Comparison of ENCODE assay signal across 17 cellular contexts in genomic region chr1:39250460-39251240, GRCh38. TPM values are rescaled to one million over a fixed set of nuclear protein-coding genes. Genes with fewer than 3 reads are reported as not detected.
A peak's percentile ranks its signal among the peaks of the same experiment; 100 is the strongest.
DNase-seq lines count a peak whose midpoint lies in the region; ATAC-seq and TF ChIP-seq lines count a peak whose summit lies in the region.
"Had no signal": no experiment of that assay in that cellular context is flagged by ENCODE, and none has a peak within 500 bp of the region (broad histone marks: within the 10 kb centered on the region; RNA-seq: fewer than 3 reads in every experiment).

No MANE protein-coding gene starts in this region.

- H3K36me3 ChIP-seq in effector memory CD4-positive, alpha-beta T cell (ENCODE audit: control insufficient read depth, insufficient read depth, low read length) = peaks cover 54% of the 10 kb centered on the region
- H3K36me3 ChIP-seq in smooth muscle cell (ENCODE audit: low read depth) (peaks cover 4% of the 10 kb centered on the region), upper lobe of right lung (peaks cover 52% of the 10 kb centered on the region)

- peaks cover 85% of the 10 kb centered on the region for H4K20me1 ChIP-seq in smooth muscle cell (ENCODE audit: low read depth)

- no peaks in the 10 kb centered on the region for H3K9me3 ChIP-seq in effector memory CD4-positive, alpha-beta T cell (ENCODE audit: control insufficient read depth, low read length)
- H3K9me3 ChIP-seq in smooth muscle cell (replicated peaks; ENCODE audit: low read depth) (no peaks in the 10 kb centered on the region), upper lobe of right lung (no peaks in the 10 kb centered on the region)

- peaks cover 3% of the 10 kb centered on the region for H3F3A ChIP-seq in smooth muscle cell (ENCODE audit: low read depth)

- no peak overlapping the region for H2AFZ ChIP-seq in smooth muscle cell (ENCODE audit: low read depth)

- peaks cover 85% of the 10 kb centered on the region for H3K79me2 ChIP-seq in smooth muscle cell (ENCODE audit: low read depth)

- intact Hi-C loops in natural killer cell (cut with micrococcal nuclease) (no loop called here), upper lobe of right lung (cut with DNase I) (loop anchor here (10.0 kb wide), 1 partner anchor 56 kb away; no protein-coding TSS in a partner anchor)

- 91% methylated on average over 2 of the region's 2 CpGs for WGBS in smooth muscle cell (ENCODE audit: low lambda C conversion rate)

- H3K27ac ChIP-seq in effector memory CD4-positive, alpha-beta T cell (ENCODE audit: insufficient read depth, low read length, poor library complexity, severe bottlenecking) = peak overlapping the region; percentile 20
- no peak overlapping the region for H3K27ac ChIP-seq in smooth muscle cell (ENCODE audit: low read depth)
- no peak overlapping the region for H3K27ac ChIP-seq in upper lobe of right lung

- no peak overlapping the region for H3K4me3 ChIP-seq in effector memory CD4-positive, alpha-beta T cell (ENCODE audit: insufficient read depth, low read depth, low read length, poor library complexity, severe bottlenecking)
- H3K4me3 ChIP-seq in smooth muscle cell = no peak overlapping the region
- no peak overlapping the region for H3K4me3 ChIP-seq in upper lobe of right lung
- H3K4me3 ChIP-seq: lung had no signal

- no peaks in the 10 kb centered on the region for H3K4me1 ChIP-seq in effector memory CD4-positive, alpha-beta T cell (ENCODE audit: control insufficient read depth, insufficient read depth, low read length, poor library complexity, severe bottlenecking)
- no peaks in the 10 kb centered on the region for H3K4me1 ChIP-seq in smooth muscle cell (ENCODE audit: low read depth)
- peaks cover 7% of the 10 kb centered on the region for H3K4me1 ChIP-seq in upper lobe of right lung

- H3K4me1 Mint-ChIP-seq in natural killer cell = peaks cover 30 to 34% of the 10 kb centered on the region in 2 donors
- peaks cover 18 to 19% of the 10 kb centered on the region in 2 donors for H3K4me1 Mint-ChIP-seq in natural killer cell treated with Interleukin-12 subunit alpha and Interleukin-12 subunit beta and Interleukin-15 and Interleukin-18, amount 100 ng/mL, for 72 hours (ENCODE audit: low read depth in 2 of 2)
- H3K4me1 Mint-ChIP-seq: neural crest cell; stimulated activated memory B cell treated with anti-CD40 and anti-IgM and Interleukin-4, amounts not matched to agents 10 μg/mL and 1 μg/mL and 100 μg/mL, for 72 hours had no signal

- no peaks in the 10 kb centered on the region for H3K27me3 ChIP-seq in effector memory CD4-positive, alpha-beta T cell (replicated peaks; ENCODE audit: control insufficient read depth, insufficient read depth, low read length, poor library complexity, severe bottlenecking)
- H3K27me3 ChIP-seq in smooth muscle cell (ENCODE audit: low read depth) (no peaks in the 10 kb centered on the region), upper lobe of right lung (no peaks in the 10 kb centered on the region)

- H3K9ac ChIP-seq in smooth muscle cell (ENCODE audit: low read depth) = no peak overlapping the region

- DNase-seq in natural killer cell (no peak), RPMI7951 (ENCODE audit: low read depth) (peak; percentile 45), activated gamma-delta T cell treated with Interleukin-2 at 50 U/mL for 16 hours (no peak), smooth muscle cell (lab: John Stamatoyannopoulos, UW; ENCODE audit: unreplicated experiment) (no peak), upper lobe of right lung (no peak)
- no peak for DNase-seq in natural killer cell treated with Interleukin-12 subunit alpha and Interleukin-12 subunit beta and Interleukin-15 and Interleukin-18, amount 100 ng/mL, for 72 hours (ENCODE audit: low spot score)
- no peak for DNase-seq in effector memory CD4-positive, alpha-beta T cell
- no peak for DNase-seq in effector CD8-positive, alpha-beta T cell (lab: John Stamatoyannopoulos, UW)
- DNase-seq: activated effector memory CD4-positive, alpha-beta T cell treated with Interleukin-2 at 50 U/mL for 16 hours; cerebellar nuclear complex; NCI-H1048; NCI-H510A; right cardiac atrium; stimulated activated CD4-positive, alpha-beta T cell treated with anti-CD3 and anti-CD28 coated beads, Interleukin-4, amount 100 ng/mL, for 4 hours had no signal

- H3K9me3 Mint-ChIP-seq in natural killer cell = no peaks in the 10 kb centered on the region
- no peaks in the 10 kb centered on the region for H3K9me3 Mint-ChIP-seq in natural killer cell treated with Interleukin-12 subunit alpha and Interleukin-12 subunit beta and Interleukin-15 and Interleukin-18, amount 100 ng/mL, for 72 hours
- H3K9me3 Mint-ChIP-seq: neural crest cell; stimulated activated memory B cell treated with anti-CD40 and anti-IgM and Interleukin-4, amounts not matched to agents 10 μg/mL and 1 μg/mL and 100 μg/mL, for 72 hours had no signal

- no peak overlapping the region for H3K4me3 Mint-ChIP-seq in natural killer cell
- no peak overlapping the region for H3K4me3 Mint-ChIP-seq in natural killer cell treated with Interleukin-12 subunit alpha and Interleukin-12 subunit beta and Interleukin-15 and Interleukin-18, amount 100 ng/mL, for 72 hours
- H3K4me3 Mint-ChIP-seq: neural crest cell; stimulated activated memory B cell treated with anti-CD40 and anti-IgM and Interleukin-4, amounts not matched to agents 10 μg/mL and 1 μg/mL and 100 μg/mL, for 72 hours had no signal

- ATAC-seq in natural killer cell (no peak), upper lobe of right lung (no peak)
- ATAC-seq in natural killer cell treated with Interleukin-12 subunit alpha and Interleukin-12 subunit beta and Interleukin-15 and Interleukin-18, amount 100 ng/mL, for 72 hours = no peak
- ATAC-seq: right cardiac atrium; stimulated activated memory B cell treated with anti-CD40 and anti-IgM and Interleukin-4, amounts not matched to agents 10 μg/mL and 1 μg/mL and 100 μg/mL, for 72 hours had no signal

- H3K4me2 ChIP-seq in smooth muscle cell = no peak overlapping the region

- H3K27me3 Mint-ChIP-seq in natural killer cell (ENCODE audit: low read depth in 2 of 2) = no peaks in the 10 kb centered on the region
- H3K27me3 Mint-ChIP-seq in natural killer cell treated with Interleukin-12 subunit alpha and Interleukin-12 subunit beta and Interleukin-15 and Interleukin-18, amount 100 ng/mL, for 72 hours = no peaks in the 10 kb centered on the region
- H3K27me3 Mint-ChIP-seq: stimulated activated memory B cell treated with anti-CD40 and anti-IgM and Interleukin-4, amounts not matched to agents 10 μg/mL and 1 μg/mL and 100 μg/mL, for 72 hours had no signal

- H3K36me3 Mint-ChIP-seq in natural killer cell = no peaks in the 10 kb centered on the region
- H3K36me3 Mint-ChIP-seq in natural killer cell treated with Interleukin-12 subunit alpha and Interleukin-12 subunit beta and Interleukin-15 and Interleukin-18, amount 100 ng/mL, for 72 hours = peaks cover 9% of the 10 kb centered on the region

- peak overlapping the region; percentile 44 to 57 for H3K27ac Mint-ChIP-seq in natural killer cell
- no peak overlapping the region for H3K27ac Mint-ChIP-seq in natural killer cell treated with Interleukin-12 subunit alpha and Interleukin-12 subunit beta and Interleukin-15 and Interleukin-18, amount 100 ng/mL, for 72 hours
- H3K27ac Mint-ChIP-seq: stimulated activated memory B cell treated with anti-CD40 and anti-IgM and Interleukin-4, amounts not matched to agents 10 μg/mL and 1 μg/mL and 100 μg/mL, for 72 hours had no signal

- TF ChIP-seq CTCF in natural killer cell (IDR thresholded peaks at IDR 0.05) = no peak
- no peak for TF ChIP-seq CTCF in smooth muscle cell (IDR thresholded peaks at IDR 0.05; ENCODE audit: borderline replicate concordance, insufficient read depth, poor library complexity, severe bottlenecking)
- TF ChIP-seq CTCF in upper lobe of right lung (IDR thresholded peaks at IDR 0.05) = no peak

RNA-seq across cellular contexts. Expression of gene MACF1, which starts 46.2 kb away (rescaled TPM):
- total RNA-seq in natural killer cell (100 to 1,000 TPM; 752 to 811 (median 752) TPM), smooth muscle cell (186 and 195 TPM in 2 replicates), upper lobe of right lung (814 TPM)
- total RNA-seq in natural killer cell treated with Interleukin-12 subunit alpha and Interleukin-12 subunit beta and Interleukin-15 and Interleukin-18, amount 100 ng/mL, for 72 hours = 100 to 1,000 TPM; 370 to 514 TPM
- total RNA-seq in RPMI7951 (2014; rRNA removed; shearing (Covaris generic)) = 82.3 and 88.4 TPM in 2 replicates
- polyA plus RNA-seq in smooth muscle cell = 36.9 and 71.9 TPM in 2 replicates

Comparison
In these comparisons a context has a peak if more than half of its experiments do, and no peak if none do; other contexts are left out.
1. H3K27ac Mint-ChIP-seq: peak in natural killer cell (2 of 2); none in natural killer cell treated with Interleukin-12 subunit alpha and Interleukin-12 subunit beta and Interleukin-15 and Interleukin-18, amount 100 ng/mL, for 72 hours (0 of 2).